ENCODE assay signal across 8 cellular contexts in genomic region chr1:39919545-39919944, GRCh38. TPM values are rescaled to one million over a fixed set of nuclear protein-coding genes. Genes with fewer than 3 reads are reported as not detected.
DNase-seq lines count a peak whose midpoint lies in the region; ATAC-seq and TF ChIP-seq lines count a peak whose summit lies in the region.

No MANE protein-coding gene starts in this region.

- POLR2A ChIA-PET in Panc1 (lab: Charles Lee) = interaction anchor here (0.7 kb wide), 2 partner anchors 77 to 118 kb away, joined by 5 to 9 read pairs; no protein-coding TSS in a partner anchor

- ATAC-seq in Right ventricle myocardium inferior = peak; percentile 74
- peak; percentile 97 for ATAC-seq in Panc1
- ATAC-seq in GM18517 (IDR thresholded peaks at IDR 0.05; ENCODE audit: unreplicated experiment) = no peak

- H3K9me3 ChIP-seq in right atrium auricular region = no peaks in the 10 kb centered on the region
- H3K9me3 ChIP-seq in Panc1 (ENCODE audit: control insufficient read depth, insufficient read depth, low read depth, low read length) = no peaks in the 10 kb centered on the region

- in situ Hi-C loops in Panc1 (cut with HindIII; ENCODE audit: low pct_unique_long_range_greater_than_20kb, low sequenced_read_pairs) = no loop called here

- H3K4me1 ChIP-seq in right atrium auricular region (no peaks in the 10 kb centered on the region), Panc1 (ENCODE audit: control insufficient read depth, insufficient read depth, low read length) (no peaks in the 10 kb centered on the region)

- H3K4me3 ChIP-seq in right atrium auricular region (no peak overlapping the region), Panc1 (ENCODE audit: low read depth in 2 of 2, low read length in 2 of 2) (no peak overlapping the region)

- H3K27me3 ChIP-seq in right atrium auricular region (no peaks in the 10 kb centered on the region), Panc1 (ENCODE audit: control insufficient read depth, insufficient read depth, low read length) (no peaks in the 10 kb centered on the region)

- peak in 1 of 2 donors; percentile 62 for TF ChIP-seq CTCF in right atrium auricular region (IDR thresholded peaks at IDR 0.05)
- peak; percentile 84; the same call in 1 of the 2 replicates for TF ChIP-seq CTCF in Panc1 (IDR thresholded peaks at IDR 0.05)

- CTCF ChIA-PET in Panc1 (lab: Charles Lee) = interaction anchor here (0.6 to 2.7 kb wide), 14 partner anchors 9 to 387 kb away, joined by 3 to 28 read pairs (median 4); no protein-coding TSS in a partner anchor

- intact Hi-C loops in Right ventricle myocardium inferior (cut with DNase I) (loop anchor here (1.0 to 5.0 kb wide), 2 partner anchors 54 to 113 kb away; no protein-coding TSS in a partner anchor), Panc1 (cut with micrococcal nuclease; ENCODE audit: unreplicated experiment) (loop anchor here (2.0 to 5.0 kb wide), 2 partner anchors 53 to 113 kb away; no protein-coding TSS in a partner anchor), head of caudate nucleus (cut with DNase I) (loop anchor here (5.0 kb wide), 1 partner anchor 53 kb away; no protein-coding TSS in a partner anchor)

- no peaks in the 10 kb centered on the region for H3K36me3 ChIP-seq in right atrium auricular region
- no peaks in the 10 kb centered on the region for H3K36me3 ChIP-seq in Panc1 (ENCODE audit: control insufficient read depth, insufficient read depth, low read length)

- DNase-seq in Right ventricle myocardium inferior (ENCODE audit: missing footprints) (no peak), right atrium auricular region (ENCODE audit: low spot score) (no peak), LoVo (ENCODE audit: low spot score) (peak; percentile 78), Panc1 (ENCODE audit: low read depth, low spot score) (peak; percentile 45), head of caudate nucleus (peak in 33 of 42 donors; percentile 13 to 77 (median 41)), renal cortical epithelial cell (ENCODE audit: low read depth) (peak; percentile 68)
- DNase-seq in activated effector memory CD4-positive, alpha-beta T cell treated with anti-CD3 and anti-CD28 coated beads, Interleukin-2, amount 50 U/mL, for 16 hours = peak; percentile 76

- H3K27ac ChIP-seq in right atrium auricular region (no peak overlapping the region), Panc1 (ENCODE audit: low read length) (no peak overlapping the region)

- BruUV-seq in Panc1 (replicated peaks; lab: Mats Ljungman, UMichigan) = no TSS peak

RNA-seq across cellular contexts. Expression of gene MYCL, which starts 17.8 kb away (rescaled TPM):
- total RNA-seq in Right ventricle myocardium inferior (1.1 TPM), right atrium auricular region (1 to 10 TPM in 1 of 2 donors, under 1 TPM in 1; 0.70 to 1.3 TPM), Panc1 (2021; ENCODE audit: unreplicated experiment) (2.0 TPM), renal cortical epithelial cell (0.70 and 1.4 TPM in 2 replicates)
- 1.1 TPM for polyA plus RNA-seq in Panc1 (2012; ENCODE audit: insufficient read length)

RNA-seq across cellular contexts. Expression of gene MFSD2A, which starts 35.4 kb away (rescaled TPM):
- 0.65 TPM for total RNA-seq in Right ventricle myocardium inferior
- total RNA-seq in right atrium auricular region = 1 to 10 TPM; 2.6 to 5.1 TPM
- total RNA-seq in Panc1 (2021; ENCODE audit: unreplicated experiment) = 1.2 TPM
- 0.71 TPM for polyA plus RNA-seq in Panc1 (2012; ENCODE audit: insufficient read length)
- 6.7 and 9.7 TPM in 2 replicates for total RNA-seq in renal cortical epithelial cell

RNA-seq across cellular contexts. Expression of gene TRIT1, which starts 36.2 kb away (rescaled TPM):
- total RNA-seq in Right ventricle myocardium inferior (18.0 TPM), right atrium auricular region (10 to 100 TPM; 12.8 to 21.8 TPM), Panc1 (2021; ENCODE audit: unreplicated experiment) (22.7 TPM), renal cortical epithelial cell (26.4 and 35.3 TPM in 2 replicates)
- polyA plus RNA-seq in Panc1 (2012; ENCODE audit: insufficient read length) = 18.1 TPM

Comparison
In these comparisons a context has a peak if more than half of its experiments do, and no peak if none do; other contexts are left out.
1. DNase-seq: peak in LoVo (single experiment), Panc1 (single experiment), activated effector memory CD4-positive, alpha-beta T cell treated with anti-CD3 and anti-CD28 coated beads, Interleukin-2, amount 50 U/mL, for 16 hours (single experiment), head of caudate nucleus (33 of 42) and renal cortical epithelial cell (single experiment); none in Right ventricle myocardium inferior (single experiment) and right atrium auricular region (single experiment).